In the genomic region with DNA sequence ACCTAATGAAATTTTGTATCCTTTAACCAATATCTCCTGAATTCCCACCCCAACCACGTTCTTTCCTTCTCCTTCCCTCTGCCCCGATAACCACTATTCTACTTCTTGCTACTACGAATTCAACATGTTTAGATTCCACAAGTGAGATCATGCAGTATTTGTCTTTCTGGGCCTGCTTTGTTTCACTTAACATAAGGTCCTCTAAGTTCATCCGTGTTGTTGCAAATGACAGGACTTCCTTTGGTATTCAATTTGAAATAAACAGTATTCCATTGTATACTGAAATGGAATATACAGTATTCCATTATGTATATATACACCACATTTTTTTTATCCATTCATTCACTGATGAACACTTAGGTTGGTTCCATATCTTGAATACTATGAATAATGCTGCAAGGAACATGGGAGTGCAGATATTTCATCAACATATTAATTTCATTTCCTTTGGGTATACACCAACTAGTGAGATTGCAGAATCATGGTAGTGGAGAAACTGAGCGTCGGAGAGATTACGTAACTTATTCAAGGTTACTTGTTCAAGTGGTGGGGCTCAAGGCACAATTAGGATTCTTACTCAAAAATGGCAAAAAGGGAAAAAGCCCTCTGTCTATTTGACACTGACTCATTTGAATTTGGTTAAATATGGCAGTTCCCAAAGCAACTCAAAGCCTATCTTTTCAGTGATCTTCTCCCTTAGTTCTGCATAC, we compare ENCODE assay signal across 18 cellular contexts.
DNase-seq lines count a peak whose midpoint lies in the region; ATAC-seq, FAIRE-seq and TF ChIP-seq lines count a peak whose summit lies in the region.
"Had no signal": no experiment of that assay in that cellular context is flagged by ENCODE, and none has a peak within 500 bp of the region (broad histone marks: within the 10 kb centered on the region; RNA-seq: fewer than 3 reads in every experiment).

No MANE protein-coding gene starts in this region.

- TF ChIP-seq POLR2A in HepG2 (IDR thresholded peaks at IDR 0.05; ENCODE audit: insufficient read depth in 1 of 2, low read depth in 2 of 2, low read length in 2 of 2) (no peak), right lobe of liver (IDR thresholded peaks at IDR 0.05) (no peak), prostate gland (IDR thresholded peaks at IDR 0.05) (no peak)

- H3K27me3 ChIP-seq in HepG2 (ENCODE audit: control insufficient read depth in 1 of 2, insufficient read depth in 2 of 2, low read length in 2 of 2) (no peaks in the 10 kb centered on the region), right lobe of liver (no peaks in the 10 kb centered on the region), neural cell (ENCODE audit: insufficient read depth, low read depth, low read length) (no peaks in the 10 kb centered on the region), prostate gland (replicated peaks; ENCODE audit: insufficient read depth) (no peaks in the 10 kb centered on the region)

- H2AFZ ChIP-seq in HepG2 (ENCODE audit: low read length) (no peak overlapping the region), neural cell (ENCODE audit: low read depth, low read length) (no peak overlapping the region)

- no peak for FAIRE-seq in HepG2 (lab: Jason Lieb, UNC)
- FAIRE-seq: D721Med, G401.6, GM12891, H1 had no signal

- H3K4me1 ChIP-seq in HepG2 (ENCODE audit: insufficient read depth, low read length) (no peaks in the 10 kb centered on the region), right lobe of liver (peaks cover 0 to 11% (median 0%) of the 10 kb centered on the region in 4 donors), prostate gland (replicated peaks) (no peaks in the 10 kb centered on the region)

- intact Hi-C loops in HepG2 (cut with micrococcal nuclease; ENCODE audit: unreplicated experiment): no loop called here
- intact Hi-C loops in right lobe of liver (cut with DNase I): no loop called here
- intact Hi-C loops in prostate gland (cut with DNase I): no loop called here

- TF ChIP-seq EP300 in HepG2 (IDR thresholded peaks at IDR 0.05; ENCODE audit: low read depth in 2 of 2, low read length in 2 of 2) (no peak), HepG2 (CRISPR knock-in tag; IDR thresholded peaks at IDR 0.05; ENCODE audit: borderline replicate concordance) (no peak), neural cell (conservative IDR thresholded peaks at IDR 0.05; ENCODE audit: poor library complexity, severe bottlenecking) (no peak)

- 38% methylated on average over 7 of the region's 7 CpGs for WGBS in HepG2 (ENCODE audit: low lambda C conversion rate)
- WGBS in right lobe of liver (ENCODE audit: insufficient coverage, low coverage, low lambda C conversion rate, missing lambda C conversion rate): 69% methylated on average over 7 of the region's 7 CpGs
- WGBS in prostate gland: 68% methylated on average over 7 of the region's 7 CpGs

- no peaks in the 10 kb centered on the region for H3F3A ChIP-seq in neural cell (ENCODE audit: insufficient read depth, low read length, poor library complexity, severe bottlenecking)

- no peaks in the 10 kb centered on the region for H3K79me2 ChIP-seq in HepG2 (ENCODE audit: insufficient read depth, low read length)
- H3K79me2 ChIP-seq in neural cell (replicated peaks; ENCODE audit: insufficient read depth, low read length): no peaks in the 10 kb centered on the region

- H3K9me3 ChIP-seq in HepG2 (ENCODE audit: low read length) (no peaks in the 10 kb centered on the region), right lobe of liver (no peaks in the 10 kb centered on the region), neural cell (ENCODE audit: low read length) (no peaks in the 10 kb centered on the region), prostate gland (no peaks in the 10 kb centered on the region)

- CTCF ChIA-PET in HepG2 (lab: Yijun Ruan, JAX; ENCODE audit: low intra/inter-chr PET ratio, low total read pairs): no interaction called here

- no peak overlapping the region for H3K9ac ChIP-seq in HepG2 (ENCODE audit: insufficient read depth, low read depth, low read length)
- H3K9ac ChIP-seq in neural cell (ENCODE audit: low read length): no peak overlapping the region

- no peak overlapping the region for H3K4me2 ChIP-seq in HepG2 (ENCODE audit: low read depth, low read length)
- peak overlapping the region; percentile 29 for H3K4me2 ChIP-seq in neural cell (ENCODE audit: low read length)

- no peaks in the 10 kb centered on the region for H4K20me1 ChIP-seq in HepG2 (ENCODE audit: insufficient read depth, low read length)
- H4K20me1 ChIP-seq in neural cell (ENCODE audit: insufficient read depth): no peaks in the 10 kb centered on the region

- no peaks in the 10 kb centered on the region for H3K36me3 ChIP-seq in HepG2 (replicated peaks in 1 of 2; ENCODE audit: control insufficient read depth in 1 of 2, insufficient read depth in 2 of 2, low read length in 2 of 2)
- no peaks in the 10 kb centered on the region for H3K36me3 ChIP-seq in right lobe of liver
- no peaks in the 10 kb centered on the region for H3K36me3 ChIP-seq in neural cell (ENCODE audit: insufficient read depth, low read length)
- H3K36me3 ChIP-seq in prostate gland: no peaks in the 10 kb centered on the region

- POLR2A ChIA-PET in HepG2 (lab: Yijun Ruan, JAX): no interaction called here

- no peaks in the 10 kb centered on the region for H3K9me2 ChIP-seq in neural cell (ENCODE audit: insufficient read depth, low read length)

- TF ChIP-seq RAD21 in HepG2 (CRISPR knock-in tag; IDR thresholded peaks at IDR 0.05) (no peak), neural cell (conservative IDR thresholded peaks at IDR 0.05) (no peak)

- in situ Hi-C loops in HepG2 (cut with HindIII; ENCODE audit: extremely low pct_ligation_motif_present, low pct_unique_long_range_greater_than_20kb): no loop called here

- no peak for TF ChIP-seq CTCF in HepG2 (CRISPR knock-in tag; IDR thresholded peaks at IDR 0.05)
- no peak for TF ChIP-seq CTCF in right lobe of liver (IDR thresholded peaks at IDR 0.05)
- TF ChIP-seq CTCF in neural cell (IDR thresholded peaks at IDR 0.05; ENCODE audit: poor library complexity, severe bottlenecking): no peak
- TF ChIP-seq CTCF in prostate gland (IDR thresholded peaks at IDR 0.05): no peak

- no peak overlapping the region for H3K4me3 ChIP-seq in HepG2 (replicated peaks in 1 of 3; ENCODE audit: insufficient read depth in 1 of 3, low read depth in 2 of 3, low read length in 3 of 3)
- H3K4me3 ChIP-seq in right lobe of liver: no peak overlapping the region
- no peak overlapping the region for H3K4me3 ChIP-seq in neural cell (ENCODE audit: low read length)
- H3K4me3 ChIP-seq in prostate gland: no peak overlapping the region

- DNase-seq in HepG2 (ENCODE audit: low spot score) (no peak), right lobe of liver (no peak), RPMI7951 (ENCODE audit: low read depth) (peak; percentile 16), dermis blood vessel endothelial cell (peak; percentile 26), prostate gland (ENCODE audit: low spot score) (no peak)
- DNase-seq: C1 segment of cervical spinal cord; CD4-positive, alpha-beta T cell; DMS153; DMS79 treated with DMSO at 0.1 percent for 48 hours; EL; HCEC 1CT had no signal

- BruUV-seq in HepG2 (replicated peaks; lab: Mats Ljungman, UMichigan): no TSS peak

- ATAC-seq in HepG2 (no peak), right lobe of liver (no peak), GM19455 (IDR thresholded peaks at IDR 0.05; ENCODE audit: unreplicated experiment) (no peak), HG02610 (IDR thresholded peaks at IDR 0.05; ENCODE audit: unreplicated experiment) (no peak)

- H3K27ac ChIP-seq in HepG2 (ENCODE audit: extremely low read length, insufficient read depth, low read length): no peak overlapping the region
- no peak overlapping the region for H3K27ac ChIP-seq in right lobe of liver
- peak overlapping the region; percentile 62 for H3K27ac ChIP-seq in neural cell (ENCODE audit: low read length)
- no peak overlapping the region for H3K27ac ChIP-seq in prostate gland

TF ChIP-seq in HepG2, 621 proteins besides CTCF, POLR2A, EP300 and RAD21:
- TF ChIP-seq ZNF747 (CRISPR knock-in tag; IDR thresholded peaks at IDR 0.05; ENCODE audit: borderline replicate concordance) (no peak), CEBPB (IDR thresholded peaks at IDR 0.05; ENCODE audit: borderline replicate concordance, low read depth, low read length) (peak; percentile 76)

TF ChIP-seq in neural cell, 6 proteins besides CTCF, POLR2A, EP300 and RAD21:
- TF ChIP-seq, protein P1, sequence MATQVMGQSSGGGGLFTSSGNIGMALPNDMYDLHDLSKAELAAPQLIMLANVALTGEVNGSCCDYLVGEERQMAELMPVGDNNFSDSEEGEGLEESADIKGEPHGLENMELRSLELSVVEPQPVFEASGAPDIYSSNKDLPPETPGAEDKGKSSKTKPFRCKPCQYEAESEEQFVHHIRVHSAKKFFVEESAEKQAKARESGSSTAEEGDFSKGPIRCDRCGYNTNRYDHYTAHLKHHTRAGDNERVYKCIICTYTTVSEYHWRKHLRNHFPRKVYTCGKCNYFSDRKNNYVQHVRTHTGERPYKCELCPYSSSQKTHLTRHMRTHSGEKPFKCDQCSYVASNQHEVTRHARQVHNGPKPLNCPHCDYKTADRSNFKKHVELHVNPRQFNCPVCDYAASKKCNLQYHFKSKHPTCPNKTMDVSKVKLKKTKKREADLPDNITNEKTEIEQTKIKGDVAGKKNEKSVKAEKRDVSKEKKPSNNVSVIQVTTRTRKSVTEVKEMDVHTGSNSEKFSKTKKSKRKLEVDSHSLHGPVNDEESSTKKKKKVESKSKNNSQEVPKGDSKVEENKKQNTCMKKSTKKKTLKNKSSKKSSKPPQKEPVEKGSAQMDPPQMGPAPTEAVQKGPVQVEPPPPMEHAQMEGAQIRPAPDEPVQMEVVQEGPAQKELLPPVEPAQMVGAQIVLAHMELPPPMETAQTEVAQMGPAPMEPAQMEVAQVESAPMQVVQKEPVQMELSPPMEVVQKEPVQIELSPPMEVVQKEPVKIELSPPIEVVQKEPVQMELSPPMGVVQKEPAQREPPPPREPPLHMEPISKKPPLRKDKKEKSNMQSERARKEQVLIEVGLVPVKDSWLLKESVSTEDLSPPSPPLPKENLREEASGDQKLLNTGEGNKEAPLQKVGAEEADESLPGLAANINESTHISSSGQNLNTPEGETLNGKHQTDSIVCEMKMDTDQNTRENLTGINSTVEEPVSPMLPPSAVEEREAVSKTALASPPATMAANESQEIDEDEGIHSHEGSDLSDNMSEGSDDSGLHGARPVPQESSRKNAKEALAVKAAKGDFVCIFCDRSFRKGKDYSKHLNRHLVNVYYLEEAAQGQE (IDR thresholded peaks at IDR 0.05; ENCODE audit: borderline replicate concordance): no peak
- TF ChIP-seq EZH2 (IDR thresholded peaks at IDR 0.05; ENCODE audit: borderline replicate concordance, insufficient read depth, low read length, poor library complexity, severe bottlenecking) (no peak), SMC3 (conservative IDR thresholded peaks at IDR 0.05; ENCODE audit: poor library complexity) (no peak), POLR2AphosphoS5 (IDR thresholded peaks at IDR 0.05) (no peak), MXI1 (conservative IDR thresholded peaks at IDR 0.05; ENCODE audit: poor library complexity, severe bottlenecking) (no peak), TAF1 (IDR thresholded peaks at IDR 0.05; ENCODE audit: low read depth) (no peak)
TF ChIP-seq in neural cell: peak in this region for 0.

Comparison
In these comparisons a context has a peak if more than half of its experiments do, and no peak if none do; other contexts are left out.
1. DNase-seq: peak in RPMI7951 (single experiment) and dermis blood vessel endothelial cell (single experiment); none in HepG2 (single experiment), right lobe of liver (0 of 3) and prostate gland (single experiment).